ENCODE assay signal across 1 cellular context in the genomic region with DNA sequence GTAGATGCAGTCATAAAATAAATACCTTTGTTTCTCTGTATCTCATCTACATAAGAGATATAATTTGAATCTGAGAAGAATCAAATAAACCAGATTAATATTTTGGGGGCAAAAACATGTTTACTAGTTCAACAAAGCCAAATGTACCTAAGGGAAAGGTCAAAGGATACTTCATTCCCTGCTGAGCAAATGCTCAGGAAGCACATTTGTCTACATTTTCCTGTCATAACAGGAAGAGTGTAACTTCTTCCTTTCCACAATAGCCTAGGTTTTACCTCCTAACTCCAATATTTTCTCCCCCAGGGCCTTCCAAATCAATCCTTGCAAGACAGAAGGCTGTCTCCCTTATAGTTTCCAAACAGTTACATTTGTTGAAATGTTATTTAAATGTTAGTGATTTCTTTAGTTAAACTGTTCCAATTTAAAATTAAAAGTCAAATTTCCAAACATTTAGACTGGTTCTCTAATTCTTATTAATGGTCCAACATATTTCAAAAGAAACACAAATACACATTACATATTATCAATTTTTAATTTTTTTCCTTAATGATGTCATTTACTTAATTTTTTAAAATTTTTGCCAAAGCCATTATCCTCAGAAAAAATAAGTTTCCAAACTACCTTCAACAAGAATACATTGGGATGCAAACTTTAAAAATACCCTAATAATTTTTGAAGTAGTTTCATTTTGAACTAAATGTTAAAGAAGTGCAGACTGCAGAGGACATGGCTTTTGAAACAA.
TF ChIP-seq lines count a peak whose summit lies in the region.

No MANE protein-coding gene starts in this region.

TF ChIP-seq in GM23338, 12 proteins besides CTCF, POLR2A, EP300 and RAD21 (continued from another document):
- TF ChIP-seq REST (IDR thresholded peaks at IDR 0.05; ENCODE audit: unreplicated experiment) (no peak), NANOG (IDR thresholded peaks at IDR 0.05; ENCODE audit: borderline replicate concordance) (no peak), ZNF462 (CRISPR knock-in tag; IDR thresholded peaks at IDR 0.05) (no peak), CREB1 (CRISPR knock-in tag; IDR thresholded peaks at IDR 0.05; ENCODE audit: low read depth) (no peak), EZH2 (IDR thresholded peaks at IDR 0.05; ENCODE audit: low read depth, unreplicated experiment) (no peak), JUNB (IDR thresholded peaks at IDR 0.05; ENCODE audit: unreplicated experiment) (no peak), STAT1 (IDR thresholded peaks at IDR 0.05; ENCODE audit: unreplicated experiment) (no peak)
